1 cellular context compared by ENCODE assay signal in the genomic region with DNA sequence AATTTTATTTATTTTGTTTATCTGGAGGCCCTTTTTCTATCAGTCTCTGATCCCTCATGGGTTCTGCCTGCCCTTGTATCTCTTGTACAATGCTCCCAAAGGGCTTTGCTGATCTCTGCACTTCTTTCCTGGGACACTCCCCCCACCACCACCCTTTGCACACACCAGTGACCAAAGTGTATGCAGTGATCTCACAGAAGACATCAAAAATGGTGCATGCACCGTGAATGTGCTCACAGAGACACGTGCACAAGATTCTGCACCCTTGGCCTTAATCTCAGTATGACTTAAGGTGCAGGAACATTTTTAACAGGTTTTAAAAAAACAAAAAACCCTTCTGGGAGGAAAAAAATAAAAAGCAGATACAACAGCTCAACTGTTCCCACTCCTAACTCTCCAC.
TF ChIP-seq lines count a peak whose summit lies in the region.

No MANE protein-coding gene starts in this region.

TF ChIP-seq in GM23338, 12 proteins besides CTCF, POLR2A, EP300 and RAD21:
- TF ChIP-seq ZNF114 (CRISPR knock-in tag; IDR thresholded peaks at IDR 0.05) (no peak), ZNF331 (CRISPR knock-in tag; IDR thresholded peaks at IDR 0.05; ENCODE audit: low read depth) (no peak), POLR2AphosphoS5 (IDR thresholded peaks at IDR 0.05; ENCODE audit: low read depth) (no peak), NANOG (IDR thresholded peaks at IDR 0.05; ENCODE audit: borderline replicate concordance) (no peak), STAT1 (IDR thresholded peaks at IDR 0.05; ENCODE audit: unreplicated experiment) (no peak), REST (IDR thresholded peaks at IDR 0.05; ENCODE audit: unreplicated experiment) (no peak), ETS1 (IDR thresholded peaks at IDR 0.05) (no peak), CREB1 (CRISPR knock-in tag; IDR thresholded peaks at IDR 0.05; ENCODE audit: low read depth) (no peak), ZNF462 (CRISPR knock-in tag; IDR thresholded peaks at IDR 0.05) (no peak), EZH2 (IDR thresholded peaks at IDR 0.05; ENCODE audit: low read depth, unreplicated experiment) (no peak), JUNB (IDR thresholded peaks at IDR 0.05; ENCODE audit: unreplicated experiment) (no peak), EZH2phosphoT487 (IDR thresholded peaks at IDR 0.05; ENCODE audit: unreplicated experiment) (no peak)
